In genomic region chr13:91058919-91059318, GRCh38 we compare ENCODE assay signal across 27 cellular contexts.
"Had no signal": no experiment of that assay in that cellular context is flagged by ENCODE, and none has a peak within 500 bp of the region (broad histone marks: within the 10 kb centered on the region; RNA-seq: fewer than 3 reads in every experiment).

No MANE protein-coding gene starts in this region.

- H3K27ac ChIP-seq: stomach, suprapubic skin, testis, thoracic aorta, thyroid gland, tibial artery, tibial nerve, transverse colon, upper lobe of left lung, upper lobe of right lung, uterus, vagina had no signal

- H3K36me3 ChIP-seq: stomach, suprapubic skin, thoracic aorta, thyroid gland, tibial artery, tibial nerve, transverse colon, upper lobe of left lung, upper lobe of right lung, uterus, vagina had no signal

- FAIRE-seq: urothelium cell line had no signal

- H3K9me3 ChIP-seq: suprapubic skin, testis, thoracic aorta, thyroid gland, transverse colon, upper lobe of left lung, upper lobe of right lung, vagina had no signal

- DNase-seq: stimulated activated CD4-positive, alpha-beta T cell treated with anti-CD3 and anti-CD28 coated beads, Interleukin-2, amount 100 ng/mL, for 48 hours; stimulated activated CD4-positive, alpha-beta T cell treated with anti-CD3 and anti-CD28 coated beads, Interleukin-4, amount 100 ng/mL, for 1 hour; stimulated activated CD4-positive, alpha-beta T cell treated with anti-CD3 and anti-CD28 coated beads, Interleukin-4, amount 100 ng/mL, for 24 hours; stimulated activated CD4-positive, alpha-beta T cell treated with anti-CD3 and anti-CD28 coated beads, Interleukin-4, amount 100 ng/mL, for 4 hours; stimulated activated CD8-positive, alpha-beta memory T cell treated with anti-CD3 and anti-CD28 coated beads, Interleukin-4, amount 100 ng/mL, for 48 hours; stimulated activated naive B cell treated with anti-CD40 and anti-IgM and Interleukin-4, amounts not matched to agents 10 μg/mL and 1 μg/mL and 100 μg/mL, for 72 hours; stimulated activated naive CD4-positive, alpha-beta T cell; stimulated activated naive CD4-positive, alpha-beta T cell treated with Interleukin-2 at 50 U/mL for 16 hours; stimulated activated naive CD8-positive, alpha-beta T cell treated with anti-CD3 and anti-CD28 coated beads, Interleukin-15, amount 100 ng/mL, for 72 hours; stimulated activated naive CD8-positive, alpha-beta T cell treated with anti-CD3 and anti-CD28 coated beads, Interleukin-15, Interleukin-2, amounts not matched to agents 100 U/mL and 50 U/mL, for 24 hours; stomach; substantia nigra; testis; thyroid gland; tibial artery; transverse colon; trophoblast cell; upper lobe of left lung; upper lobe of right lung; uterus had no signal

- ATAC-seq: stimulated activated effector memory CD8-positive, alpha-beta T cell treated with anti-CD3 and anti-CD28 coated beads, Interleukin-12 subunit alpha, Interleukin-12 subunit beta, amount 100 ng/mL, for 72 hours; stimulated activated memory B cell treated with anti-CD40 and anti-IgM and Interleukin-4, amounts not matched to agents 10 μg/mL and 1 μg/mL and 100 μg/mL, for 72 hours; stimulated activated naive B cell treated with anti-CD40 and anti-IgM and Interleukin-4, amounts not matched to agents 10 μg/mL and 1 μg/mL and 100 μg/mL, for 72 hours; stimulated activated naive CD8-positive, alpha-beta T cell treated with anti-CD3 and anti-CD28 coated beads, Interleukin-15, amount 100 ng/mL, for 72 hours; stimulated activated naive CD8-positive, alpha-beta T cell treated with anti-CD3 and anti-CD28 coated beads, Interleukin-15, Interleukin-2, amounts not matched to agents 100 U/mL and 50 U/mL, for 24 hours; upper lobe of right lung had no signal

- H3K4me3 ChIP-seq: stomach, suprapubic skin, testis, thoracic aorta, thyroid gland, tibial artery, tibial nerve, transverse colon, upper lobe of left lung, upper lobe of right lung, uterus, vagina had no signal

- H3K4me1 ChIP-seq: stomach, suprapubic skin, testis, thyroid gland, tibial artery, tibial nerve, transverse colon, upper lobe of left lung, upper lobe of right lung, uterus, vagina had no signal

- H3K27me3 ChIP-seq: stomach, suprapubic skin, testis, thyroid gland, tibial artery, tibial nerve, transverse colon, upper lobe of left lung, upper lobe of right lung, uterus, vagina had no signal
